24 cellular contexts compared by ENCODE assay signal in the genomic region with DNA sequence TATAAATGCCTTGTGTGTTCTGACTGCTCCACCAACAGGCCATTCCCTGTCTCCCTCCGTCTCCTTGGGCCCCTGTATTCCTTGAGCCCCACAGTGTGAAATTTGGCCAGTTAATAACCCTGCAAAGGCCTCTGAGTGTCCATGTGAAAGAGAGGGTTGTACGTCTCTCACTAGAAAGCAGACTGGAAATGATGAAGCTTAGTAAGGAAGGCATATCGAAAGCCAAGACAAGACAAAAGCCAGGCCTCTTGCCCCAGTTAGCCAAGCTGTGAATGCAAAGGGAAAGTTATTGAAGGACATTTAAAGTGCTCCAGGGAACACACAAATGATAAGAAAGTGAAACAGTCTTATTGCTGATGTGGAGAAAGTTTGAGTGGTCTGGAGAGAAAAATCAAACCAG.
"Had no signal": no experiment of that assay in that cellular context is flagged by ENCODE, and none has a peak within 500 bp of the region (broad histone marks: within the 10 kb centered on the region; RNA-seq: fewer than 3 reads in every experiment).

No MANE protein-coding gene starts in this region.

- H3K9me3 Mint-ChIP-seq: natural killer cell; stimulated activated memory B cell treated with anti-CD40 and anti-IgM and Interleukin-4, amounts not matched to agents 10 μg/mL and 1 μg/mL and 100 μg/mL, for 72 hours; stimulated activated naive CD8-positive, alpha-beta T cell treated with anti-CD3 and anti-CD28 coated beads, Interleukin-15, Interleukin-2, amounts not matched to agents 100 ng/mL and 50 ng/mL, for 24 hours had no signal

- H3K27me3 ChIP-seq: heart right ventricle, neural progenitor cell, ovary, spleen, tibial nerve, upper lobe of right lung, vagina had no signal

- H3K4me1 Mint-ChIP-seq: natural killer cell; stimulated activated memory B cell treated with anti-CD40 and anti-IgM and Interleukin-4, amounts not matched to agents 10 μg/mL and 1 μg/mL and 100 μg/mL, for 72 hours had no signal

- DNase-seq: effector CD4-positive, alpha-beta T cell; heart right ventricle; left ventricle myocardium inferior; lower lobe of right lung; mesenchymal stem cell; natural killer cell; nucleus accumbens; ovary; retina; spleen; stimulated activated CD4-positive, alpha-beta T cell treated with anti-CD3 and anti-CD28 coated beads, Interleukin-15, amount 100 ng/mL, for 24 hours; stimulated activated CD4-positive, alpha-beta T cell treated with anti-CD3 and anti-CD28 coated beads, Interleukin-1b, Interleukin-23, amount 100 ng/mL, for 48 hours; stimulated activated CD4-positive, alpha-beta T cell treated with anti-CD3 and anti-CD28 coated beads, Interleukin-4, amount 100 ng/mL, for 24 hours; upper lobe of right lung had no signal

- H3K4me2 ChIP-seq: neural progenitor cell had no signal

- H3K4me1 ChIP-seq: heart right ventricle, left ventricle myocardium inferior, lower lobe of right lung, prostate gland, spleen, tibial nerve, upper lobe of right lung, vagina had no signal

- H3K4me3 Mint-ChIP-seq: natural killer cell; neural progenitor cell; stimulated activated memory B cell treated with anti-CD40 and anti-IgM and Interleukin-4, amounts not matched to agents 10 μg/mL and 1 μg/mL and 100 μg/mL, for 72 hours; stimulated activated naive CD8-positive, alpha-beta T cell treated with anti-CD3 and anti-CD28 coated beads, Interleukin-15, Interleukin-2, amounts not matched to agents 100 ng/mL and 50 ng/mL, for 24 hours had no signal

- H2AFZ ChIP-seq: neural progenitor cell had no signal

- FAIRE-seq: frontal cortex, keratinocyte had no signal

- H3K27ac Mint-ChIP-seq: natural killer cell; neural progenitor cell; stimulated activated memory B cell treated with anti-CD40 and anti-IgM and Interleukin-4, amounts not matched to agents 10 μg/mL and 1 μg/mL and 100 μg/mL, for 72 hours; stimulated activated naive CD8-positive, alpha-beta T cell treated with anti-CD3 and anti-CD28 coated beads, Interleukin-15, Interleukin-2, amounts not matched to agents 100 ng/mL and 50 ng/mL, for 24 hours had no signal

- H3K36me3 ChIP-seq: heart right ventricle, left ventricle myocardium inferior, lower lobe of right lung, neural progenitor cell, ovary, prostate gland, spleen, tibial nerve, upper lobe of right lung, vagina had no signal

- H3K27ac ChIP-seq: coronary artery, heart right ventricle, left ventricle myocardium inferior, lower lobe of right lung, neural progenitor cell, ovary, prostate gland, spleen, tibial nerve, upper lobe of right lung, vagina had no signal

- H3K9me3 ChIP-seq: left ventricle myocardium inferior, lower lobe of right lung, ovary, prostate gland, upper lobe of right lung, vagina had no signal

- H3K36me3 Mint-ChIP-seq: natural killer cell; stimulated activated memory B cell treated with anti-CD40 and anti-IgM and Interleukin-4, amounts not matched to agents 10 μg/mL and 1 μg/mL and 100 μg/mL, for 72 hours had no signal

- ATAC-seq: lower lobe of right lung; natural killer cell; sciatic nerve; stimulated activated memory B cell treated with anti-CD40 and anti-IgM and Interleukin-4, amounts not matched to agents 10 μg/mL and 1 μg/mL and 100 μg/mL, for 72 hours; upper lobe of right lung had no signal

- H3K27me3 Mint-ChIP-seq: stimulated activated memory B cell treated with anti-CD40 and anti-IgM and Interleukin-4, amounts not matched to agents 10 μg/mL and 1 μg/mL and 100 μg/mL, for 72 hours; stimulated activated naive CD8-positive, alpha-beta T cell treated with anti-CD3 and anti-CD28 coated beads, Interleukin-15, Interleukin-2, amounts not matched to agents 100 ng/mL and 50 ng/mL, for 24 hours had no signal

- H3K4me3 ChIP-seq: coronary artery, heart right ventricle, left ventricle myocardium inferior, lower lobe of right lung, neural progenitor cell, ovary, prostate gland, spleen, tibial nerve, upper lobe of right lung, vagina had no signal

- H3K9ac ChIP-seq: neural progenitor cell had no signal
